10 cellular contexts compared by ENCODE assay signal in the genomic region with DNA sequence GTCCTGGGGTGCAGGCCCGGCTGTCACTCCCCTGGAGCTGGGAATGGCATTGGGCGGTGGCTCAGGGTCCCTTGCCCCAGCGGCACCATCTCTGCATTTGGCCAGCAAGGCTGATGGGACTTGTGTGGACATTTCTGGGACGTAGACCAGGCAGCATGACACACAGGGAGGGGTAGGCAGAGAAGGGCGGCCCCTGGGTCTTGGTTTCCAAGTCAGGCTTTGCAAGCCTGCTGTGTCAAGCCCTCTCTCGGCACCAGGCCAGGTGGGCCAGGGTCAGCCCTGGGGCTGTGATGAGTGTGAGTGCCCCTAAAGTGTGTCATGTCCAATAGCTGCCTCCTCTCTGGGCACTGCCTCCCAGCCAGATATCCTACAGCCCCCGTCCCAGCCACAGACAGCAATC.
DNase-seq lines count a peak whose midpoint lies in the region; ATAC-seq, FAIRE-seq and TF ChIP-seq lines count a peak whose summit lies in the region.
"Had no signal": no experiment of that assay in that cellular context is flagged by ENCODE, and none has a peak within 500 bp of the region (broad histone marks: within the 10 kb centered on the region; RNA-seq: fewer than 3 reads in every experiment).

No MANE protein-coding gene starts in this region.

- H3K36me3 ChIP-seq in HepG2 (replicated peaks in 1 of 2; ENCODE audit: control insufficient read depth in 1 of 2, insufficient read depth in 2 of 2, low read length in 2 of 2) (peaks cover 29 to 66% of the 10 kb centered on the region in 2 experiments), right lobe of liver (no peaks in the 10 kb centered on the region), brain microvascular endothelial cell (replicated peaks) (no peaks in the 10 kb centered on the region), mesodermal cell (ENCODE audit: control insufficient read depth, insufficient read depth, low read length) (peaks cover 30% of the 10 kb centered on the region), uterus (no peaks in the 10 kb centered on the region)

- no peak for TF ChIP-seq RAD21 in HepG2 (CRISPR knock-in tag; IDR thresholded peaks at IDR 0.05)

- BruUV-seq in HepG2 (replicated peaks; lab: Mats Ljungman, UMichigan): no TSS peak

- POLR2A ChIA-PET in HepG2 (lab: Yijun Ruan, JAX): no interaction called here

- 100% methylated on average over 2 of the region's 7 CpGs for WGBS in HepG2 (ENCODE audit: low lambda C conversion rate)
- WGBS in right lobe of liver (ENCODE audit: insufficient coverage, low coverage, low lambda C conversion rate, missing lambda C conversion rate): no CpG with 5 or more reads among the region's 7 CpGs
- WGBS in mesodermal cell (ENCODE audit: insufficient coverage in 2 of 2), 2 experiments: 93 to 97% methylated on average over 6 to 7 of the region's 7 CpGs

- no peak overlapping the region for H3K27ac ChIP-seq in HepG2 (ENCODE audit: extremely low read length, insufficient read depth, low read length)
- H3K27ac ChIP-seq in right lobe of liver: peak overlapping the region in 1 of 3 donors; percentile 6
- H3K27ac ChIP-seq in brain microvascular endothelial cell: peak overlapping the region; percentile 86
- peak overlapping the region; percentile 23 for H3K27ac ChIP-seq in mesodermal cell (ENCODE audit: low read depth, low read length, severe bottlenecking)
- peak overlapping the region; percentile 82 to 93 for H3K27ac ChIP-seq in uterus
- H3K27ac ChIP-seq: C4-2B had no signal

- H3K4me2 ChIP-seq in HepG2 (ENCODE audit: low read depth, low read length): no peak overlapping the region

- ATAC-seq in HepG2 (no peak), right lobe of liver (no peak), HG03159 (IDR thresholded peaks at IDR 0.05; ENCODE audit: unreplicated experiment) (no peak)

- CTCF ChIA-PET in HepG2 (lab: Yijun Ruan, JAX; ENCODE audit: low intra/inter-chr PET ratio, low total read pairs): no interaction called here

- FAIRE-seq in HepG2 (lab: Jason Lieb, UNC): no peak

- H2AFZ ChIP-seq in HepG2 (ENCODE audit: low read length): no peak overlapping the region

- peaks cover 42% of the 10 kb centered on the region for H3K4me1 ChIP-seq in HepG2 (ENCODE audit: insufficient read depth, low read length)
- peaks cover 0 to 65% (median 15%) of the 10 kb centered on the region in 4 donors for H3K4me1 ChIP-seq in right lobe of liver
- H3K4me1 ChIP-seq in mesodermal cell (ENCODE audit: control insufficient read depth, insufficient read depth, low read length, poor library complexity, severe bottlenecking): peaks cover 92% of the 10 kb centered on the region
- peaks cover 27 to 84% of the 10 kb centered on the region in 2 donors for H3K4me1 ChIP-seq in uterus

- in situ Hi-C loops in HepG2 (cut with HindIII; ENCODE audit: extremely low pct_ligation_motif_present, low pct_unique_long_range_greater_than_20kb): no loop called here
- in situ Hi-C loops in brain microvascular endothelial cell (cut with HindIII; ENCODE audit: low pct_ligation_motif_present, low sequenced_read_pairs): no loop called here

- peaks cover 92% of the 10 kb centered on the region for H3K79me2 ChIP-seq in HepG2 (ENCODE audit: insufficient read depth, low read length)

- peaks cover 95% of the 10 kb centered on the region for H4K20me1 ChIP-seq in HepG2 (ENCODE audit: insufficient read depth, low read length)

- DNase-seq in HepG2 (ENCODE audit: low spot score): no peak
- DNase-seq in right lobe of liver: no peak
- DNase-seq in brain microvascular endothelial cell: no peak
- no peak for DNase-seq in uterus
- no peak for DNase-seq in NCI-H146 treated with DMSO at 0.1 percent for 48 hours (lab: John Stamatoyannopoulos, UW; ENCODE audit: unreplicated experiment)
- DNase-seq in NCI-H446 (lab: John Stamatoyannopoulos, UW): no peak
- DNase-seq: activated gamma-delta T cell had no signal

- H3K4me3 ChIP-seq in HepG2 (replicated peaks in 1 of 3; ENCODE audit: insufficient read depth in 1 of 3, low read depth in 2 of 3, low read length in 3 of 3) (no peak overlapping the region), right lobe of liver (no peak overlapping the region), brain microvascular endothelial cell (ENCODE audit: low read depth, low read length) (no peak overlapping the region), mesodermal cell (ENCODE audit: extremely low read depth, insufficient read depth, low read length, poor library complexity, severe bottlenecking) (no peak overlapping the region), uterus (no peak overlapping the region)

- no peak overlapping the region for H3K9ac ChIP-seq in HepG2 (ENCODE audit: insufficient read depth, low read depth, low read length)

- TF ChIP-seq CTCF in HepG2 (CRISPR knock-in tag; IDR thresholded peaks at IDR 0.05) (no peak), right lobe of liver (IDR thresholded peaks at IDR 0.05) (no peak), brain microvascular endothelial cell (IDR thresholded peaks at IDR 0.05; ENCODE audit: low read depth, low read length, missing control alignments) (no peak), uterus (IDR thresholded peaks at IDR 0.05) (no peak)

- TF ChIP-seq POLR2A in HepG2 (IDR thresholded peaks at IDR 0.05; ENCODE audit: insufficient read depth in 1 of 2, low read depth in 2 of 2, low read length in 2 of 2) (no peak), right lobe of liver (IDR thresholded peaks at IDR 0.05) (no peak), uterus (IDR thresholded peaks at IDR 0.05) (no peak)

- H3K27me3 ChIP-seq in HepG2 (ENCODE audit: control insufficient read depth in 1 of 2, insufficient read depth in 2 of 2, low read length in 2 of 2) (no peaks in the 10 kb centered on the region), right lobe of liver (no peaks in the 10 kb centered on the region), brain microvascular endothelial cell (replicated peaks) (no peaks in the 10 kb centered on the region), uterus (no peaks in the 10 kb centered on the region)

- intact Hi-C loops in HepG2 (cut with micrococcal nuclease; ENCODE audit: unreplicated experiment) (no loop called here), right lobe of liver (cut with DNase I) (no loop called here), uterus (cut with DNase I; ENCODE audit: low total_unique reads) (no loop called here)

- TF ChIP-seq EP300 in HepG2 (IDR thresholded peaks at IDR 0.05; ENCODE audit: low read depth in 2 of 2, low read length in 2 of 2) (no peak), HepG2 (CRISPR knock-in tag; IDR thresholded peaks at IDR 0.05; ENCODE audit: borderline replicate concordance) (no peak)

- H3K9me3 ChIP-seq in HepG2 (ENCODE audit: low read length) (no peaks in the 10 kb centered on the region), right lobe of liver (no peaks in the 10 kb centered on the region), mesodermal cell (ENCODE audit: control insufficient read depth, low read length) (no peaks in the 10 kb centered on the region), uterus (no peaks in the 10 kb centered on the region)

TF ChIP-seq in HepG2, 621 proteins besides CTCF, POLR2A, EP300 and RAD21:
- TF ChIP-seq ZIK1 (CRISPR knock-in tag; IDR thresholded peaks at IDR 0.05; ENCODE audit: borderline replicate concordance, low read depth) (no peak), ZNF768 (CRISPR knock-in tag; IDR thresholded peaks at IDR 0.05) (peak; percentile 22; the same call in 1 of the 2 replicates), ZNF225 (CRISPR knock-in tag; IDR thresholded peaks at IDR 0.05) (0 out of 2 replicates have a peak, but pooled peaks have one; percentile 22), AGO2 (optimal IDR thresholded peaks at IDR 0.05; ENCODE audit: low read depth, low read length) (peak; percentile 29), RBM22 (optimal IDR thresholded peaks at IDR 0.05; ENCODE audit: low read length) (peak; percentile 0)
